Comparison of ENCODE assay signal across 8 cellular contexts in the genomic region with DNA sequence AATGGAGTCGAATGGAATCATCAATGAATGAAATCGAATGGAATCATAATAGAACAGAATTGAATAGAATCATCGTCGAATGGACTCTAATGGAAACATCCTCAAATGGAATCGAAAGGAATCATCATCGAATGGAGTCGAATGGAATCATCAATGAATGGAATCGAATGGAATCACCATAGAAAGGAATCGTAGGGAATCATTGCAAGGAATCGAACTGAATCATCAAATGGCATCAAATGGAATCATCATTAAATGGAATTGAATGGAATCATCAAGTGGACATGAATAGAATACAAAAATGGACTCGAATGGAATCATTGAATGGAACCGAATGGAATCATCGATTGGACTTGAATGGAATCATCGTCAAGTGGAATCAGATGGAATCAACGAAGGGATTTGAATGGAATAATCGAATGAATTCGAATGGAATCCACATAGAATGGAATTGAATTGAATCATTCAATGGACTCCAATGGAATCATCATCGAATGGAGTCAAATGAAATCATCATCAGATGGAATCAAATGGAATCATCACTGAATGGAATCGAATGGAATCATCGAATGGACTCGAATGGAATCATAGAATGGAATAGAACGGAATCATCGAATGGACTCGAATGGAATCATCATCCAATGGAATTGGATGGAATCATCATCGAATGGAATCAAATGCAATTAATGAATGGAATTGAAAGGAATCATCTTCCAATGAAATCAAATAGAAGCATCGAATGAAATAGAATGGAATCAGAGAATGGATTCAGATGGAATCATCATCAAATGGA.
DNase-seq lines count a peak whose midpoint lies in the region; ATAC-seq and TF ChIP-seq lines count a peak whose summit lies in the region.
"Not testable (repeated sequence)": the region's sequence is repeated elsewhere in the genome, so short reads cannot be mapped to it uniquely, and the experiment has no call there.

No MANE protein-coding gene starts in this region.

- not testable (repeated sequence) for H3K27ac Mint-ChIP-seq in CD4-positive, CD25-positive, alpha-beta regulatory T cell; stimulated activated effector memory CD8-positive, alpha-beta T cell treated with anti-CD3 and anti-CD28 coated beads, Interleukin-12 subunit alpha, Interleukin-12 subunit beta, amount 100 ng/mL, for 72 hours

- not testable (repeated sequence) for H3K9ac ChIP-seq in adipocyte (ENCODE audit: low read length)

- H3K27me3 Mint-ChIP-seq in CD4-positive, CD25-positive, alpha-beta regulatory T cell, result not testable (repeated sequence)

- peaks cover 9 to 14% of the 10 kb centered on the region in 2 experiments for H3K9me3 ChIP-seq in CD4-positive, CD25-positive, alpha-beta regulatory T cell (ENCODE audit: control insufficient read depth in 2 of 2, low read length in 2 of 2)
- not testable (repeated sequence) for H3K9me3 ChIP-seq in RWPE2 (ENCODE audit: severe bottlenecking); adipocyte (ENCODE audit: control insufficient read depth, low read length); cardiac muscle cell (ENCODE audit: low read depth)

- TF ChIP-seq CTCF in RWPE2 (IDR thresholded peaks at IDR 0.05; ENCODE audit: poor library complexity, severe bottlenecking); cardiac muscle cell (IDR thresholded peaks at IDR 0.05; ENCODE audit: low read depth, low read length): not testable (repeated sequence)

- H3K36me3 Mint-ChIP-seq in CD4-positive, CD25-positive, alpha-beta regulatory T cell; stimulated activated effector memory CD8-positive, alpha-beta T cell treated with anti-CD3 and anti-CD28 coated beads, Interleukin-12 subunit alpha, Interleukin-12 subunit beta, amount 100 ng/mL, for 72 hours: not testable (repeated sequence)

- H3K9me3 Mint-ChIP-seq in CD4-positive, CD25-positive, alpha-beta regulatory T cell, result peaks cover 0 to 19% (median 10%) of the 10 kb centered on the region in 7 donors
- not testable (repeated sequence) for H3K9me3 Mint-ChIP-seq in stimulated activated effector memory CD8-positive, alpha-beta T cell treated with anti-CD3 and anti-CD28 coated beads, Interleukin-12 subunit alpha, Interleukin-12 subunit beta, amount 100 ng/mL, for 72 hours

- not testable (repeated sequence) for H3K4me3 ChIP-seq in CD4-positive, CD25-positive, alpha-beta regulatory T cell (ENCODE audit: low read depth, low read length); RWPE2 (ENCODE audit: severe bottlenecking); adipocyte (ENCODE audit: low read length); cardiac muscle cell

- H3K4me1 ChIP-seq in CD4-positive, CD25-positive, alpha-beta regulatory T cell (ENCODE audit: control insufficient read depth, insufficient read depth, low read length, poor library complexity, severe bottlenecking); RWPE2 (ENCODE audit: insufficient read depth, poor library complexity, severe bottlenecking); adipocyte (ENCODE audit: control insufficient read depth, insufficient read depth, low read length); cardiac muscle cell (ENCODE audit: low read depth): not testable (repeated sequence)

- ATAC-seq in CD4-positive, CD25-positive, alpha-beta regulatory T cell (ENCODE audit: low read depth in 2 of 2); RWPE2 (ENCODE audit: low read depth); stimulated activated effector memory CD8-positive, alpha-beta T cell treated with anti-CD3 and anti-CD28 coated beads, Interleukin-12 subunit alpha, Interleukin-12 subunit beta, amount 100 ng/mL, for 72 hours: not testable (repeated sequence)

- not testable (repeated sequence) for H3K36me3 ChIP-seq in CD4-positive, CD25-positive, alpha-beta regulatory T cell (ENCODE audit: control insufficient read depth, insufficient read depth, low read length); RWPE2 (ENCODE audit: low read depth); adipocyte (ENCODE audit: control insufficient read depth, insufficient read depth, low read length, severe bottlenecking); cardiac muscle cell

- H3K4me1 Mint-ChIP-seq in CD4-positive, CD25-positive, alpha-beta regulatory T cell; stimulated activated effector memory CD8-positive, alpha-beta T cell treated with anti-CD3 and anti-CD28 coated beads, Interleukin-12 subunit alpha, Interleukin-12 subunit beta, amount 100 ng/mL, for 72 hours: not testable (repeated sequence)

- H3K27ac ChIP-seq in CD4-positive, CD25-positive, alpha-beta regulatory T cell (ENCODE audit: insufficient read depth, low read length, poor library complexity, severe bottlenecking); RWPE2 (ENCODE audit: poor library complexity, severe bottlenecking); cardiac muscle cell: not testable (repeated sequence)

- not testable (repeated sequence) for H3K27me3 ChIP-seq in CD4-positive, CD25-positive, alpha-beta regulatory T cell (ENCODE audit: control insufficient read depth, insufficient read depth, low read length); RWPE2 (ENCODE audit: insufficient read depth, poor library complexity, severe bottlenecking); adipocyte (replicated peaks; ENCODE audit: control insufficient read depth, insufficient read depth, low read length); cardiac muscle cell

- not testable (repeated sequence) for H3K4me3 Mint-ChIP-seq in CD4-positive, CD25-positive, alpha-beta regulatory T cell; stimulated activated effector memory CD8-positive, alpha-beta T cell treated with anti-CD3 and anti-CD28 coated beads, Interleukin-12 subunit alpha, Interleukin-12 subunit beta, amount 100 ng/mL, for 72 hours

- DNase-seq in CD4-positive, CD25-positive, alpha-beta regulatory T cell, result peak; percentile 22 to 46 (median 30)
- DNase-seq in HS-27A (ENCODE audit: low read depth), result peak; percentile 33
- peak; percentile 54 for DNase-seq in RWPE2 (ENCODE audit: low spot score)
- DNase-seq in adipocyte (ENCODE audit: low read depth), result peak; percentile 34
- DNase-seq in dermis blood vessel endothelial cell, result peak; percentile 51
- DNase-seq in cardiac muscle cell (ENCODE audit: low read depth in 1 of 2, low spot score in 1 of 2), result peak; percentile 10 to 28
- DNase-seq in myocyte (ENCODE audit: low read depth), result peak; percentile 24
- peak; percentile 63 to 79 for DNase-seq in stimulated activated effector memory CD8-positive, alpha-beta T cell treated with anti-CD3 and anti-CD28 coated beads, Interleukin-12 subunit alpha, Interleukin-12 subunit beta, amount 100 ng/mL, for 72 hours (ENCODE audit: low spot score in 2 of 2)

Comparison
In these comparisons a context has a peak if more than half of its experiments do, and no peak if none do; other contexts are left out.
1. DNase-seq: peak in every context shown above with its lines; median percentile 71 in stimulated activated effector memory CD8-positive, alpha-beta T cell treated with anti-CD3 and anti-CD28 coated beads, Interleukin-12 subunit alpha, Interleukin-12 subunit beta, amount 100 ng/mL, for 72 hours; 54 in RWPE2; 51 in dermis blood vessel endothelial cell; 34 in adipocyte; 33 in HS-27A; 30 in CD4-positive, CD25-positive, alpha-beta regulatory T cell; 24 in myocyte; 19 in cardiac muscle cell.